8 cellular contexts compared by ENCODE assay signal in genomic region chr7:22821702-22822485, GRCh38. TPM values are rescaled to one million over a fixed set of nuclear protein-coding genes. Genes with fewer than 3 reads are reported as not detected.
DNase-seq lines count a peak whose midpoint lies in the region; ATAC-seq, FAIRE-seq and TF ChIP-seq lines count a peak whose summit lies in the region.

No MANE protein-coding gene starts in this region.

- ATAC-seq in naive B cell (ENCODE audit: low read depth in 2 of 2) (peak in 1 of 2 donors; percentile 4), GM19328 (IDR thresholded peaks at IDR 0.05; ENCODE audit: unreplicated experiment) (no peak), GM19324 (IDR thresholded peaks at IDR 0.05; ENCODE audit: low FRiP score, unreplicated experiment) (no peak)

- peaks cover under 1 to 2% of the 10 kb centered on the region in 2 experiments for H3K36me3 ChIP-seq in endothelial cell of umbilical vein (ENCODE audit: control insufficient read depth in 2 of 2, extremely low read depth in 1 of 2, insufficient read depth in 2 of 2, low read length in 2 of 2)

- peak overlapping the region; percentile 50 to 93 (median 75) for H3K4me3 ChIP-seq in endothelial cell of umbilical vein (replicated peaks in 1 of 3; ENCODE audit: insufficient read depth in 1 of 3, low read depth in 1 of 3, low read length in 3 of 3)

- TSS peak; percentile 52 for BruUV-seq in endothelial cell of umbilical vein (replicated peaks; lab: Mats Ljungman, UMichigan)

- no peaks in the 10 kb centered on the region for H3K9me3 ChIP-seq in endothelial cell of umbilical vein (replicated peaks; ENCODE audit: control insufficient read depth, insufficient read depth, low read length)

- peak overlapping the region; percentile 96 to 100 (median 99) for H3K27ac Mint-ChIP-seq in naive B cell

- peaks cover 6 to 10% (median 8%) of the 10 kb centered on the region in 3 donors for H3K27me3 Mint-ChIP-seq in naive B cell

- no peaks in the 10 kb centered on the region for H3K36me3 Mint-ChIP-seq in naive B cell

- intact Hi-C loops in endothelial cell of umbilical vein (cut with micrococcal nuclease), result loop anchor here (1.0 to 2.0 kb wide), 5 partner anchors 32 to 261 kb away; no protein-coding TSS in a partner anchor

- H3K9me3 Mint-ChIP-seq in naive B cell, result no peaks in the 10 kb centered on the region

- peak overlapping the region; percentile 78 for H3K9ac ChIP-seq in endothelial cell of umbilical vein (replicated peaks; ENCODE audit: extremely low read depth, insufficient read depth, low read length)

- peak overlapping the region; percentile 91 to 100 (median 98) for H3K4me3 Mint-ChIP-seq in naive B cell

- DNase-seq in activated T-cell treated with anti-CD3 and anti-CD28 coated beads for 48 hours (ENCODE audit: low read depth) (peak; percentile 4), activated T-cell treated with anti-CD3 and anti-CD28 coated beads for 4 hours (no peak), SK-MEL-5 (ENCODE audit: low read depth, low spot score) (peak; percentile 64), endothelial cell of umbilical vein (ENCODE audit: low read depth, low spot score) (peak; percentile 14), naive B cell (no peak), D341Med (ENCODE audit: low spot score) (no peak)

- peaks cover 30% of the 10 kb centered on the region for H3K79me2 ChIP-seq in endothelial cell of umbilical vein (ENCODE audit: control insufficient read depth, insufficient read depth, low read length)

- peaks cover 17 to 47% (median 33%) of the 10 kb centered on the region in 3 donors for H3K4me1 Mint-ChIP-seq in naive B cell

- FAIRE-seq in endothelial cell of umbilical vein (lab: Jason Lieb, UNC), result peak; percentile 57

- peak overlapping the region; percentile 73 for H3K4me2 ChIP-seq in endothelial cell of umbilical vein (ENCODE audit: insufficient read depth, low read length)

- no peaks in the 10 kb centered on the region for H3K9me1 ChIP-seq in endothelial cell of umbilical vein (replicated peaks; ENCODE audit: control insufficient read depth, extremely low read depth, insufficient read depth, low read length)

- in situ Hi-C loops in SK-MEL-5 (cut with HindIII; ENCODE audit: low pct_unique_long_range_greater_than_20kb, low sequenced_read_pairs), result no loop called here

- H3K27me3 ChIP-seq in endothelial cell of umbilical vein (ENCODE audit: control insufficient read depth in 2 of 2, insufficient read depth in 2 of 2, low read length in 2 of 2), result peaks cover 2 to 7% of the 10 kb centered on the region in 2 experiments

- peak overlapping the region; percentile 76 for H2AFZ ChIP-seq in endothelial cell of umbilical vein (ENCODE audit: low read depth, low read length)

- POLR2A ChIA-PET in endothelial cell of umbilical vein (lab: Charles Lee), result interaction anchor here (0.6 kb wide), 1 partner anchor 327 kb away, joined by 3 read pairs; no protein-coding TSS in a partner anchor

- peak; percentile 24 for TF ChIP-seq POLR2A in endothelial cell of umbilical vein (IDR thresholded peaks at IDR 0.05; ENCODE audit: low read depth, low read length)

- H4K20me1 ChIP-seq in endothelial cell of umbilical vein (replicated peaks; ENCODE audit: control insufficient read depth, extremely low read depth, insufficient read depth, low read length), result no peaks in the 10 kb centered on the region

- TF ChIP-seq CTCF in endothelial cell of umbilical vein (IDR thresholded peaks at IDR 0.05; ENCODE audit: extremely low read depth in 1 of 2, insufficient read depth in 1 of 2, low read depth in 1 of 2, low read length in 2 of 2), result no peak

- peak overlapping the region; percentile 60 for H3K27ac ChIP-seq in endothelial cell of umbilical vein (ENCODE audit: insufficient read depth, low read depth, low read length)

- dilution Hi-C loops in endothelial cell of umbilical vein (cut with MboI; ENCODE audit: extremely low pct_ligation_motif_present, low sequenced_read_pairs), result no loop called here

- CTCF ChIA-PET in endothelial cell of umbilical vein (lab: Charles Lee), result interaction anchor here (0.6 to 2.8 kb wide), 11 partner anchors 10 to 264 kb away, joined by 3 to 16 read pairs (median 4); partner anchors contain the start of gene IL6

- H3K4me1 ChIP-seq in endothelial cell of umbilical vein (ENCODE audit: control insufficient read depth, extremely low read depth, insufficient read depth, low read length), result peaks cover 5% of the 10 kb centered on the region

TF ChIP-seq in endothelial cell of umbilical vein, 7 proteins besides CTCF, POLR2A, EP300 and RAD21:
- TF ChIP-seq JUN (IDR thresholded peaks at IDR 0.05; ENCODE audit: borderline replicate concordance, insufficient read depth, insufficient read length, low read depth) (no peak), MYC (IDR thresholded peaks at IDR 0.05; ENCODE audit: low read depth, low read length) (no peak), POLR2AphosphoS5 (IDR thresholded peaks at IDR 0.05; ENCODE audit: insufficient read depth, low read depth, low read length) (no peak), MAX (IDR thresholded peaks at IDR 0.05; ENCODE audit: insufficient read depth, insufficient read length) (no peak), GATA2 (IDR thresholded peaks at IDR 0.05; ENCODE audit: insufficient read depth, insufficient read length, low read depth, low read length) (no peak), FOS (IDR thresholded peaks at IDR 0.05; ENCODE audit: borderline replicate concordance, insufficient read depth, low read length) (no peak), EZH2 (IDR thresholded peaks at IDR 0.05; ENCODE audit: borderline replicate concordance, low read depth, low read length, severe bottlenecking) (no peak)

RNA-seq across cellular contexts. Expression of gene TOMM7, which starts 0.8 kb away (rescaled TPM):
- total RNA-seq in SK-MEL-5 (2014; rRNA removed; shearing (Covaris generic)), result 1,169 and 1,313 TPM in 2 replicates
- polyA plus RNA-seq in SK-MEL-5 (2015; cell fraction: cytosol; rRNA removed), result 830 and 1,137 TPM in 2 replicates
- polyA plus RNA-seq in SK-MEL-5 (2015; cell fraction: nucleus; rRNA removed), result 151 and 186 TPM in 2 replicates
- 185 and 200 TPM in 2 replicates for total RNA-seq in endothelial cell of umbilical vein
- polyA plus RNA-seq in endothelial cell of umbilical vein (293 and 528 TPM in 2 replicates), naive B cell (ENCODE audit: low read depth in 6 of 6) (100 to 1,000 TPM; 175 to 294 (median 276) TPM)
- 298 and 304 TPM in 2 replicates for polyA plus RNA-seq in endothelial cell of umbilical vein (2011; cell fraction: cytosol; rRNA removed)
- 79.8 and 107 TPM in 2 replicates for polyA plus RNA-seq in endothelial cell of umbilical vein (2011; cell fraction: nucleus; rRNA removed)
- 590 and 618 TPM in 2 replicates for polyA plus RNA-seq in endothelial cell of umbilical vein (2012)
- polyA minus RNA-seq in endothelial cell of umbilical vein, result 79.6 and 129 TPM in 2 replicates
- polyA minus RNA-seq in endothelial cell of umbilical vein (2011; cell fraction: cytosol; rRNA and poly(A)+ RNA removed), result 45.8 TPM
- 14.1 and 20.1 TPM in 2 replicates for polyA minus RNA-seq in endothelial cell of umbilical vein (2011; cell fraction: nucleus; rRNA and poly(A)+ RNA removed)

Comparison
In these comparisons a context has a peak if more than half of its experiments do, and no peak if none do; other contexts are left out.
1. DNase-seq: peak in activated T-cell treated with anti-CD3 and anti-CD28 coated beads for 48 hours (single experiment), SK-MEL-5 (single experiment) and endothelial cell of umbilical vein (single experiment); none in activated T-cell treated with anti-CD3 and anti-CD28 coated beads for 4 hours (single experiment), naive B cell (single experiment) and D341Med (single experiment).